Comparison of ENCODE assay signal across 8 cellular contexts in genomic region chr11:67289651-67290479, GRCh38. TPM values are rescaled to one million over a fixed set of nuclear protein-coding genes. Genes with fewer than 3 reads are reported as not detected.
DNase-seq lines count a peak whose midpoint lies in the region; ATAC-seq and TF ChIP-seq lines count a peak whose summit lies in the region.

No MANE protein-coding gene starts in this region.

- DNase-seq in CD14-positive monocyte (ENCODE audit: low spot score) (no peak), cardiac fibroblast (ENCODE audit: low read depth in 2 of 2) (peak in 1 of 2 donors; percentile 33), lower leg skin (ENCODE audit: low spot score in 2 of 2) (no peak), type B pancreatic cell (ENCODE audit: extremely low spot score, unreplicated experiment) (no peak), DMS114 treated with DMSO at 0.1 percent for 48 hours (lab: John Stamatoyannopoulos, UW; ENCODE audit: unreplicated experiment) (no peak)
- no peak for DNase-seq in Jurkat, Clone E6-1 (ENCODE audit: low read depth, low spot score)

- ATAC-seq in HG03025 (IDR thresholded peaks at IDR 0.05; ENCODE audit: low FRiP score, unreplicated experiment) (no peak), GM19328 (IDR thresholded peaks at IDR 0.05; ENCODE audit: unreplicated experiment) (no peak)

- intact Hi-C loops in CD14-positive monocyte (cut with micrococcal nuclease), result no loop called here
- intact Hi-C loops in lower leg skin (cut with DNase I; ENCODE audit: low total_unique reads), result no loop called here

- H3K4me3 Mint-ChIP-seq in CD14-positive monocyte, result peak overlapping the region; percentile 91 to 94
- peak overlapping the region; percentile 92 for H3K4me3 Mint-ChIP-seq in type B pancreatic cell

- peaks cover 0 to 5% (median 1%) of the 10 kb centered on the region in 3 donors for H3K27me3 Mint-ChIP-seq in CD14-positive monocyte (ENCODE audit: low read depth in 3 of 3)
- no peaks in the 10 kb centered on the region for H3K27me3 Mint-ChIP-seq in type B pancreatic cell

- H3K4me3 ChIP-seq in Jurkat, Clone E6-1 (ENCODE audit: low read length), result peak overlapping the region; percentile 71
- peak overlapping the region; percentile 75 to 76 for H3K4me3 ChIP-seq in cardiac fibroblast (replicated peaks in 1 of 2; ENCODE audit: low read depth in 2 of 2, low read length in 2 of 2)
- peak overlapping the region; percentile 35 for H3K4me3 ChIP-seq in lower leg skin (ENCODE audit: low read depth, poor library complexity, severe bottlenecking)

- no peak for TF ChIP-seq POLR2A in lower leg skin (IDR thresholded peaks at IDR 0.05)

- no peak for TF ChIP-seq CTCF in CD14-positive monocyte (IDR thresholded peaks at IDR 0.05)
- no peak for TF ChIP-seq CTCF in cardiac fibroblast (IDR thresholded peaks at IDR 0.05; ENCODE audit: low read depth, low read length)
- TF ChIP-seq CTCF in lower leg skin (IDR thresholded peaks at IDR 0.05), result no peak
- no peak for TF ChIP-seq CTCF in type B pancreatic cell (conservative IDR thresholded peaks at IDR 0.05)

- H3K9me3 Mint-ChIP-seq in CD14-positive monocyte (peaks cover 0 to under 1% (median 0%) of the 10 kb centered on the region in 7 donors), type B pancreatic cell (no peaks in the 10 kb centered on the region)

- peaks cover 59 to 81% of the 10 kb centered on the region in 2 donors for H3K36me3 Mint-ChIP-seq in CD14-positive monocyte
- peaks cover 15% of the 10 kb centered on the region for H3K36me3 Mint-ChIP-seq in type B pancreatic cell

- H3K27ac Mint-ChIP-seq in CD14-positive monocyte, result peak overlapping the region; percentile 82 to 96 (median 91)
- H3K27ac Mint-ChIP-seq in type B pancreatic cell, result peak overlapping the region; percentile 81

- WGBS in lower leg skin, 2 donors, result 23 to 25% methylated on average over 34 to 35 of the region's 36 CpGs

- H3K4me1 Mint-ChIP-seq in CD14-positive monocyte (peaks cover 75% of the 10 kb centered on the region), type B pancreatic cell (ENCODE audit: unreplicated experiment) (peaks cover 19% of the 10 kb centered on the region)

RNA-seq across cellular contexts. Expression of gene ANKRD13D, which starts 0.8 kb away (rescaled TPM):
- 10 to 100 TPM in 1 of 2 donors, 1 to 10 TPM in 1; 9.1 to 10.3 TPM for polyA plus RNA-seq in CD14-positive monocyte
- 58.7 TPM for polyA plus RNA-seq in Jurkat, Clone E6-1 (2012; ENCODE audit: insufficient read depth, insufficient read length)
- total RNA-seq in lower leg skin (10 to 100 TPM; 60.5 to 84.7 (median 72.8) TPM), type B pancreatic cell (ENCODE audit: low replicate concordance) (70.5 and 80.9 TPM in 2 replicates)

RNA-seq across cellular contexts. Expression of gene SSH3, which starts 13.5 kb away (rescaled TPM):
- polyA plus RNA-seq in CD14-positive monocyte, result 1 to 10 TPM; 3.6 to 5.8 TPM
- polyA plus RNA-seq in Jurkat, Clone E6-1 (2012; ENCODE audit: insufficient read depth, insufficient read length), result 1.0 TPM
- 10 to 100 TPM; 58.6 to 71.0 (median 62.0) TPM for total RNA-seq in lower leg skin
- total RNA-seq in type B pancreatic cell (ENCODE audit: low replicate concordance), result 32.0 and 40.9 TPM in 2 replicates

RNA-seq across cellular contexts. Expression of gene GRK2, which starts 23.6 kb away (rescaled TPM):
- polyA plus RNA-seq in CD14-positive monocyte, result 10 to 100 TPM; 34.9 to 43.0 TPM
- 140 TPM for polyA plus RNA-seq in Jurkat, Clone E6-1 (2012; ENCODE audit: insufficient read depth, insufficient read length)
- total RNA-seq in lower leg skin (100 to 1,000 TPM in 3 of 4 donors, 10 to 100 TPM in 1; 81.1 to 127 (median 114) TPM), type B pancreatic cell (ENCODE audit: low replicate concordance) (53.1 and 62.2 TPM in 2 replicates)
